In the genomic region with DNA sequence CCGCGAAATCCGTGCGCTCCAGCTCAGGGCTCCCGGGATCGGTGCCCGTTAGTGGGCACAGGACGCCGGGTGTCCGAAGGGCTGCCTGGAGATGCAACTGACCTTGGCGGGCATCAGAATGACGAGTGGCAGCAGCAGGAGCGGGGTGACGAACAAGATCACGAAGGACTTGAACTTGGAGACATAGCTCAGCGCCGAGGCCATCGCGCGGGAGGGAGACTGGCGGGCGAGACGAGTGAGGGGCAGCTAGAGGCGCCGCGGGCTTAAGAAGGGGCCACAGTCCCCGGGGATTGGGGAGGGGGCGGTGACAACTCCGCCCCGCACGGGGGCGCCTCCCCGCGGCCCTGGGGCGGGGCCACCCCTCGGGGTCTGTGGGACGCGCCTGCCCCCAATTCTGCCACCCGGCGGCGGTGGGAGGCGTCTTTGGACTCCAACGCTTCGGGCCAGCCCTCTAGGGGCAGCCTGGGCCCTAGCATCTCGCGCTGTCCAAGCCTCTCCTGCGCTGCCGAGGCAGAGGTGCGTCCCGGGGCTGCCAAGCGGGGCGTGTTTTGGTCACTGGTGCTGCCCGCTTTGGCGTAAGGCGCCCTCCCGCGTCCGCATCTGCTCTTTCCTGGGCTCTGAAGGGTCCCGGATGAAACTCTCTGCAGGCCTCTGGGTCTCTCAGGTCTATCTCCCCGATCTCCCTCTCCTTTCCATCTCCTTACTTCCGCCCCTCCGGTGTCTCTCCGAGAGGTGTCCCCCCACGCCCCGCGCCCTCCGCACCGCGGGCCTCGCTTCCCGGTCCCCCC, we compare ENCODE assay signal across 9 cellular contexts. TPM values are rescaled to one million over a fixed set of nuclear protein-coding genes. Genes with fewer than 3 reads are reported as not detected.
DNase-seq lines count a peak whose midpoint lies in the region; ATAC-seq and TF ChIP-seq lines count a peak whose summit lies in the region.
"Had no signal": no experiment of that assay in that cellular context is flagged by ENCODE, and none has a peak within 500 bp of the region (broad histone marks: within the 10 kb centered on the region; RNA-seq: fewer than 3 reads in every experiment).

Gene SLC13A5, minus strand, starts transcription at position 240 of the 788 bp plus-strand sequence. Its CDS starts 36 bp downstream, at position 204.

- H3K4me3 ChIP-seq in mammary epithelial cell (replicated peaks in 1 of 3; ENCODE audit: insufficient read depth in 1 of 3, low read depth in 2 of 3, low read length in 3 of 3) (peak within 1 kb of the TSS in 1 of 3 experiments; percentile 17), vagina (peak within 1 kb of the TSS; percentile 14 to 30), tibial artery (peak within 1 kb of the TSS in 1 of 2 donors; percentile 20)

- TF ChIP-seq CTCF in mammary epithelial cell (conservative IDR thresholded peaks at IDR 0.05 in 1 of 2, IDR thresholded peaks at IDR 0.05 in 1 of 2; ENCODE audit: extremely low read depth in 1 of 2, insufficient read depth in 1 of 2, low read depth in 1 of 2, low read length in 2 of 2) (peak in 1 of 2 donors; percentile 34), vagina (IDR thresholded peaks at IDR 0.05) (no peak), tibial artery (IDR thresholded peaks at IDR 0.05) (no peak)

- no peaks in the 10 kb centered on the region for H3K79me2 ChIP-seq in mammary epithelial cell (ENCODE audit: insufficient read depth, low read length)

- H3K27me3 ChIP-seq in mammary epithelial cell (ENCODE audit: insufficient read depth, low read length) (no peaks in the 10 kb centered on the region), vagina (no peaks in the 10 kb centered on the region), tibial artery (peaks cover 0 to 53% of the 10 kb centered on the region in 2 donors)

- peak within 1 kb of the TSS; percentile 63 for H3K4me2 ChIP-seq in mammary epithelial cell (ENCODE audit: insufficient read depth, low read depth, low read length)

- no peaks in the 10 kb centered on the region for H3K36me3 ChIP-seq in mammary epithelial cell (ENCODE audit: insufficient read depth, low read length)
- H3K36me3 ChIP-seq in vagina = no peaks in the 10 kb centered on the region
- H3K36me3 ChIP-seq in tibial artery = no peaks in the 10 kb centered on the region

- BruUV-seq in mammary epithelial cell (replicated peaks; lab: Mats Ljungman, UMichigan) = no TSS peak

- H3K9ac ChIP-seq in mammary epithelial cell (ENCODE audit: insufficient read depth, low read length) = no peak within 1 kb of the TSS

- H3K4me1 ChIP-seq in mammary epithelial cell (ENCODE audit: insufficient read depth, low read length) (peaks cover 29% of the 10 kb centered on the region), vagina (peaks cover 22% of the 10 kb centered on the region), tibial artery (peaks cover 0 to 22% (median 10%) of the 10 kb centered on the region in 4 donors)

- DNase-seq in CD1c-positive myeloid dendritic cell (ENCODE audit: extremely low spot score) = peak; percentile 30
- peak; percentile 77 for DNase-seq in HuH-7.5 (ENCODE audit: low spot score)
- DNase-seq in mammary epithelial cell = peak; percentile 11
- peak; percentile 33 for DNase-seq in kidney tubule cell (ENCODE audit: low spot score)
- DNase-seq in vagina (ENCODE audit: extremely low spot score in 2 of 2) = no peak
- no peak for DNase-seq in DMS153 treated with DMSO at 0.1 percent for 48 hours (lab: John Stamatoyannopoulos, UW; ENCODE audit: unreplicated experiment)
- DNase-seq in tibial artery = no peak

- CTCF ChIA-PET in mammary epithelial cell (lab: Charles Lee; ENCODE audit: low non-redundant PET) = interaction anchor here (0.6 kb wide), 1 partner anchor 307 kb away, joined by 3 read pairs; no protein-coding TSS in a partner anchor

- no peaks in the 10 kb centered on the region for H4K20me1 ChIP-seq in mammary epithelial cell (ENCODE audit: insufficient read depth, low read length)

- 10% methylated on average over 15 of the region's 71 CpGs for WGBS in mammary epithelial cell (ENCODE audit: low coverage, missing lambda C conversion rate)

- no peak for ATAC-seq in HG03565 (IDR thresholded peaks at IDR 0.05; ENCODE audit: unreplicated experiment)

- TF ChIP-seq POLR2A in vagina (IDR thresholded peaks at IDR 0.05) = no peak

- no peak within 1 kb of the TSS for H3K27ac ChIP-seq in mammary epithelial cell (ENCODE audit: insufficient read depth, low read depth, low read length)
- H3K27ac ChIP-seq in vagina = no peak within 1 kb of the TSS
- H3K27ac ChIP-seq in tibial artery = no peak within 1 kb of the TSS

- in situ Hi-C loops in mammary epithelial cell (cut with MboI; ENCODE audit: low sequenced_read_pairs in 2 of 2) = no loop called here

- intact Hi-C loops in mammary epithelial cell (cut with micrococcal nuclease) (loop anchor here (5.0 kb wide), 1 partner anchor 46 kb away; no protein-coding TSS in a partner anchor), vagina (cut with DNase I) (no loop called here), tibial artery (cut with DNase I; ENCODE audit: low total_unique reads) (no loop called here)

- H2AFZ ChIP-seq in mammary epithelial cell (ENCODE audit: low read depth, low read length) = peak within 1 kb of the TSS; percentile 81

- dilution Hi-C loops in mammary epithelial cell (cut with HindIII; ENCODE audit: low sequenced_read_pairs) = no loop called here

- H3K9me3 ChIP-seq in mammary epithelial cell (replicated peaks; ENCODE audit: insufficient read depth, low read length) (no peaks in the 10 kb centered on the region), vagina (no peaks in the 10 kb centered on the region), tibial artery (peaks cover 0 to 13% (median 0%) of the 10 kb centered on the region in 3 donors)

RNA-seq across cellular contexts. Expression of gene SLC13A5, which starts in this region (rescaled TPM):
- total RNA-seq in mammary epithelial cell = under 1 TPM in 1 of 2 donors, not detected in 1; 0.67 TPM
- 0.20 TPM for polyA plus RNA-seq in mammary epithelial cell
- not detected for polyA minus RNA-seq in mammary epithelial cell
- 1.7 TPM for total RNA-seq in vagina
- total RNA-seq: LHCN-M2 had no signal

Comparison
In these comparisons a context has a peak if more than half of its experiments do, and no peak if none do; other contexts are left out.
1. Peak in DNase-seq and H3K4me2 ChIP-seq in mammary epithelial cell; RNA of the gene not detected or under 1 TPM.
2. DNase-seq: peak in CD1c-positive myeloid dendritic cell (single experiment), HuH-7.5 (single experiment) and kidney tubule cell (single experiment); none in vagina (0 of 2), DMS153 treated with DMSO at 0.1 percent for 48 hours (single experiment) and tibial artery (0 of 2).